ENCODE assay signal across 26 cellular contexts in the genomic region with DNA sequence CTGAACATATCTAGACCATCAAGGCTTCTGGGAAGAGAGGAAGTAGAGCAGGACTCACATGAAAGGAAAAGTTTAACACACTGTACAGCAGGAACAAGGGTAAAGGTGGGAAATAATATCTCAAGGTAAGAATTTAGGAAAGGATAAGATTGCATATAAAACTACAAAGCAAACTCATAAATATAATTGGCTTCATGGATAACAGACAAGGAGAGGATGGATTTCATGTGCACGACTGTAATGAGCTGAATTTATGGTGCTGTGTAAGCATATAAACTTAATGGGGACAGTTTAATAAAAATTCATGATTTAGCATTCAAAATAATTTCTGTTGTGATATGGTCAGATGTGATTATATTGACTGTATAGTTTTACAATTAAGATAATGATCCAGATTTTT.
"Had no signal": no experiment of that assay in that cellular context is flagged by ENCODE, and none has a peak within 500 bp of the region (broad histone marks: within the 10 kb centered on the region; RNA-seq: fewer than 3 reads in every experiment).

No MANE protein-coding gene starts in this region.

- H3K4me3 ChIP-seq: stomach, suprapubic skin, testis, thoracic aorta, thyroid gland, tibial artery, tibial nerve, transverse colon, upper lobe of left lung, upper lobe of right lung, uterus, vagina had no signal

- DNase-seq: stimulated activated CD4-positive, alpha-beta T cell treated with anti-CD3 and anti-CD28 coated beads, Interleukin-2, amount 100 ng/mL, for 48 hours; stimulated activated CD4-positive, alpha-beta T cell treated with anti-CD3 and anti-CD28 coated beads, Interleukin-4, amount 100 ng/mL, for 1 hour; stimulated activated CD4-positive, alpha-beta T cell treated with anti-CD3 and anti-CD28 coated beads, Interleukin-4, amount 100 ng/mL, for 24 hours; stimulated activated CD4-positive, alpha-beta T cell treated with anti-CD3 and anti-CD28 coated beads, Interleukin-4, amount 100 ng/mL, for 4 hours; stimulated activated CD8-positive, alpha-beta memory T cell treated with anti-CD3 and anti-CD28 coated beads, Interleukin-4, amount 100 ng/mL, for 48 hours; stimulated activated naive B cell treated with anti-CD40 and anti-IgM and Interleukin-4, amounts not matched to agents 10 μg/mL and 1 μg/mL and 100 μg/mL, for 72 hours; stimulated activated naive CD4-positive, alpha-beta T cell; stimulated activated naive CD4-positive, alpha-beta T cell treated with Interleukin-2 at 50 U/mL for 16 hours; stimulated activated naive CD8-positive, alpha-beta T cell treated with anti-CD3 and anti-CD28 coated beads, Interleukin-15, amount 100 ng/mL, for 72 hours; stimulated activated naive CD8-positive, alpha-beta T cell treated with anti-CD3 and anti-CD28 coated beads, Interleukin-15, Interleukin-2, amounts not matched to agents 100 U/mL and 50 U/mL, for 24 hours; stomach; substantia nigra; testis; thyroid gland; tibial artery; transverse colon; trophoblast cell; upper lobe of left lung; upper lobe of right lung; uterus had no signal

- H3K27ac ChIP-seq: stomach, suprapubic skin, testis, thoracic aorta, thyroid gland, tibial artery, tibial nerve, transverse colon, upper lobe of left lung, upper lobe of right lung, uterus, vagina had no signal

- H3K9me3 ChIP-seq: suprapubic skin, testis, thoracic aorta, thyroid gland, transverse colon, upper lobe of right lung, uterus, vagina had no signal

- H3K4me1 ChIP-seq: stomach, suprapubic skin, testis, thyroid gland, tibial artery, tibial nerve, transverse colon, upper lobe of left lung, upper lobe of right lung, uterus, vagina had no signal

- ATAC-seq: stimulated activated effector memory CD8-positive, alpha-beta T cell treated with anti-CD3 and anti-CD28 coated beads, Interleukin-12 subunit alpha, Interleukin-12 subunit beta, amount 100 ng/mL, for 72 hours; stimulated activated memory B cell treated with anti-CD40 and anti-IgM and Interleukin-4, amounts not matched to agents 10 μg/mL and 1 μg/mL and 100 μg/mL, for 72 hours; stimulated activated naive B cell treated with anti-CD40 and anti-IgM and Interleukin-4, amounts not matched to agents 10 μg/mL and 1 μg/mL and 100 μg/mL, for 72 hours; stimulated activated naive CD8-positive, alpha-beta T cell treated with anti-CD3 and anti-CD28 coated beads, Interleukin-15, amount 100 ng/mL, for 72 hours; stimulated activated naive CD8-positive, alpha-beta T cell treated with anti-CD3 and anti-CD28 coated beads, Interleukin-15, Interleukin-2, amounts not matched to agents 100 U/mL and 50 U/mL, for 24 hours; upper lobe of right lung had no signal

- H3K36me3 ChIP-seq: stomach, suprapubic skin, thoracic aorta, thyroid gland, tibial artery, tibial nerve, transverse colon, upper lobe of left lung, upper lobe of right lung, uterus, vagina had no signal
